Comparison of ENCODE assay signal across 38 cellular contexts in genomic region chr17:41331606-41332005, GRCh38. TPM values are rescaled to one million over a fixed set of nuclear protein-coding genes. Genes with fewer than 3 reads are reported as not detected.
"Had no signal": no experiment of that assay in that cellular context is flagged by ENCODE, and none has a peak within 500 bp of the region (broad histone marks: within the 10 kb centered on the region; RNA-seq: fewer than 3 reads in every experiment).

No MANE protein-coding gene starts in this region.

- DNase-seq: activated CD4-positive, alpha-beta T cell treated with anti-CD3 and anti-CD28 coated beads for 36 hours; activated CD4-positive, alpha-beta T cell treated with anti-CD3 and anti-CD28 coated beads, Interleukin-2, amount 50 U/mL, for 1 hour; activated CD4-positive, alpha-beta T cell treated with anti-CD3 and anti-CD28 coated beads, Interleukin-2, amount 50 U/mL, for 48 hours; activated CD4-positive, CD25-positive, alpha-beta regulatory T cell; activated CD4-positive, CD25-positive, alpha-beta regulatory T cell treated with anti-CD3 and anti-CD28 coated beads, Interleukin-2, amount 50 U/mL, for 72 hours; activated CD8-positive, alpha-beta memory T cell treated with anti-CD3 and anti-CD28 coated beads, Interleukin-2, amount 50 U/mL, for 4 hours; activated CD8-positive, alpha-beta T cell treated with anti-CD3 and anti-CD28 coated beads for 36 hours; activated effector memory CD4-positive, alpha-beta T cell treated with Interleukin-2 at 50 U/mL for 16 hours; activated gamma-delta T cell treated with Interleukin-2 at 50 U/mL for 16 hours; activated naive CD4-positive, alpha-beta T cell treated with anti-CD3 and anti-CD28 coated beads, Interleukin-2, amount 50 U/mL, for 16 hours; activated naive CD4-positive, alpha-beta T cell treated with Interleukin-2 at 50 U/mL for 16 hours; activated T-cell treated with anti-CD3 and anti-CD28 coated beads for 4 hours; activated T-cell treated with anti-CD3 and anti-CD28 coated beads, Interleukin-2, amount 50 U/mL, for 24 hours; activated T-cell treated with anti-CD3 and anti-CD28 coated beads, Interleukin-2, amount 50 U/mL, for 72 hours; amniotic stem cell; anterior cingulate cortex; brain microvascular endothelial cell; dorsolateral prefrontal cortex; effector memory CD4-positive, alpha-beta T cell; erythroblast; foreskin keratinocyte; heart right ventricle; T-helper 1 cell; T-helper 17 cell; T1000 had no signal

- ATAC-seq: activated CD4-positive, alpha-beta T cell treated with anti-CD3 and anti-CD28 coated beads for 36 hours; activated CD8-positive, alpha-beta T cell treated with anti-CD3 and anti-CD28 coated beads for 36 hours; activated T-cell treated with anti-CD3 and anti-CD28 coated beads, Interleukin-2, amount 50 U/mL, for 72 hours; foreskin keratinocyte; gastroesophageal sphincter; T-helper 17 cell had no signal

- H3K4me3 Mint-ChIP-seq: activated CD4-positive, alpha-beta T cell treated with anti-CD3 and anti-CD28 coated beads for 36 hours; activated CD8-positive, alpha-beta T cell treated with anti-CD3 and anti-CD28 coated beads for 36 hours; activated naive CD8-positive, alpha-beta T cell; activated T-cell treated with anti-CD3 and anti-CD28 coated beads, Interleukin-2, amount 50 U/mL, for 24 hours; activated T-cell treated with anti-CD3 and anti-CD28 coated beads, Interleukin-2, amount 50 U/mL, for 72 hours; central memory CD8-positive, alpha-beta T cell; dendritic cell treated with granulocyte-macrophage colony-stimulating factor and Interleukin-4, amounts not matched to agents 40 ng/mL and 50 ng/mL, for 4 days; T-helper 17 cell; T-helper 2 cell treated with Interferon-gamma antibody and Interleukin-4, amounts not matched to agents 5 μg/mL and 100 μg/mL, for 36 hours had no signal

- H3K27ac Mint-ChIP-seq: activated CD4-positive, alpha-beta T cell treated with anti-CD3 and anti-CD28 coated beads for 36 hours; activated CD8-positive, alpha-beta T cell treated with anti-CD3 and anti-CD28 coated beads for 36 hours; activated naive CD8-positive, alpha-beta T cell; activated T-cell treated with anti-CD3 and anti-CD28 coated beads, Interleukin-2, amount 50 U/mL, for 24 hours; activated T-cell treated with anti-CD3 and anti-CD28 coated beads, Interleukin-2, amount 50 U/mL, for 72 hours; dendritic cell treated with granulocyte-macrophage colony-stimulating factor and Interleukin-4, amounts not matched to agents 40 ng/mL and 50 ng/mL, for 4 days; T-helper 17 cell; T-helper 2 cell treated with Interferon-gamma antibody and Interleukin-4, amounts not matched to agents 5 μg/mL and 100 μg/mL, for 36 hours had no signal

- H3K36me3 Mint-ChIP-seq: activated naive CD8-positive, alpha-beta T cell had no signal

- H3K4me3 ChIP-seq: coronary artery, dorsolateral prefrontal cortex, esophagus muscularis mucosa, gastroesophageal sphincter, heart right ventricle had no signal

- H3K27me3 ChIP-seq: brain microvascular endothelial cell, esophagus muscularis mucosa, foreskin keratinocyte had no signal

- FAIRE-seq: astrocyte had no signal

- H3K9me3 Mint-ChIP-seq: activated CD8-positive, alpha-beta T cell treated with anti-CD3 and anti-CD28 coated beads for 36 hours; activated T-cell treated with anti-CD3 and anti-CD28 coated beads, Interleukin-2, amount 50 U/mL, for 24 hours; activated T-cell treated with anti-CD3 and anti-CD28 coated beads, Interleukin-2, amount 50 U/mL, for 72 hours; central memory CD8-positive, alpha-beta T cell; dendritic cell treated with granulocyte-macrophage colony-stimulating factor and Interleukin-4, amounts not matched to agents 40 ng/mL and 50 ng/mL, for 4 days; T-helper 2 cell treated with Interferon-gamma antibody and Interleukin-4, amounts not matched to agents 5 μg/mL and 100 μg/mL, for 36 hours had no signal

- H3K27me3 Mint-ChIP-seq: activated CD4-positive, alpha-beta T cell treated with anti-CD3 and anti-CD28 coated beads for 36 hours; activated CD8-positive, alpha-beta T cell treated with anti-CD3 and anti-CD28 coated beads for 36 hours; activated naive CD8-positive, alpha-beta T cell; activated T-cell treated with anti-CD3 and anti-CD28 coated beads, Interleukin-2, amount 50 U/mL, for 24 hours; central memory CD8-positive, alpha-beta T cell; T-helper 17 cell had no signal

- H3K36me3 ChIP-seq: brain microvascular endothelial cell, esophagus muscularis mucosa, gastroesophageal sphincter, heart right ventricle had no signal

- H3K27ac ChIP-seq: brain microvascular endothelial cell, coronary artery, dorsolateral prefrontal cortex, esophagus muscularis mucosa, foreskin keratinocyte, gastroesophageal sphincter, heart right ventricle had no signal

- H3K9me3 ChIP-seq: esophagus muscularis mucosa, gastroesophageal sphincter, heart right ventricle had no signal

- H3K4me1 ChIP-seq: esophagus muscularis mucosa, foreskin keratinocyte, gastroesophageal sphincter, heart right ventricle had no signal

RNA-seq across cellular contexts. Expression of gene KRTAP17-1, which starts 16.1 kb away (rescaled TPM):
- total RNA-seq: activated CD4-positive, alpha-beta T cell treated with anti-CD3 and anti-CD28 coated beads for 36 hours; activated CD8-positive, alpha-beta T cell treated with anti-CD3 and anti-CD28 coated beads for 36 hours; activated T-cell treated with anti-CD3 and anti-CD28 coated beads, Interleukin-2, amount 50 U/mL, for 72 hours; astrocyte; bronchial epithelial cell; cardiac septum; cerebellum; dorsolateral prefrontal cortex; esophagus muscularis mucosa; foreskin keratinocyte; gastroesophageal sphincter; glomerular endothelial cell; heart right ventricle; T-helper 17 cell had no signal
- polyA plus RNA-seq: adipose tissue, foreskin keratinocyte, heart right ventricle had no signal

RNA-seq across cellular contexts. Expression of gene KRT33A, which starts 19.0 kb away (rescaled TPM):
- total RNA-seq: activated CD4-positive, alpha-beta T cell treated with anti-CD3 and anti-CD28 coated beads for 36 hours; activated CD8-positive, alpha-beta T cell treated with anti-CD3 and anti-CD28 coated beads for 36 hours; activated T-cell treated with anti-CD3 and anti-CD28 coated beads, Interleukin-2, amount 50 U/mL, for 72 hours; astrocyte; bronchial epithelial cell; cardiac septum; cerebellum; dorsolateral prefrontal cortex; esophagus muscularis mucosa; foreskin keratinocyte; gastroesophageal sphincter; glomerular endothelial cell; heart right ventricle; T-helper 17 cell had no signal
- polyA plus RNA-seq: adipose tissue, foreskin keratinocyte, heart right ventricle had no signal

RNA-seq across cellular contexts. Expression of gene KRTAP16-1, which starts 22.5 kb away (rescaled TPM):
- total RNA-seq: activated CD4-positive, alpha-beta T cell treated with anti-CD3 and anti-CD28 coated beads for 36 hours; activated CD8-positive, alpha-beta T cell treated with anti-CD3 and anti-CD28 coated beads for 36 hours; activated T-cell treated with anti-CD3 and anti-CD28 coated beads, Interleukin-2, amount 50 U/mL, for 72 hours; astrocyte; bronchial epithelial cell; cardiac septum; cerebellum; dorsolateral prefrontal cortex; esophagus muscularis mucosa; foreskin keratinocyte; gastroesophageal sphincter; glomerular endothelial cell; heart right ventricle had no signal
- polyA plus RNA-seq: adipose tissue, foreskin keratinocyte, heart right ventricle had no signal

RNA-seq across cellular contexts. Expression of gene KRTAP29-1, which starts 29.0 kb away (rescaled TPM):
- total RNA-seq: activated CD4-positive, alpha-beta T cell treated with anti-CD3 and anti-CD28 coated beads for 36 hours; activated CD8-positive, alpha-beta T cell treated with anti-CD3 and anti-CD28 coated beads for 36 hours; activated T-cell treated with anti-CD3 and anti-CD28 coated beads, Interleukin-2, amount 50 U/mL, for 72 hours; astrocyte; bronchial epithelial cell; cardiac septum; cerebellum; dorsolateral prefrontal cortex; esophagus muscularis mucosa; foreskin keratinocyte; gastroesophageal sphincter; glomerular endothelial cell; heart right ventricle; T-helper 17 cell had no signal
- polyA plus RNA-seq: adipose tissue, foreskin keratinocyte, heart right ventricle had no signal

RNA-seq across cellular contexts. Expression of gene KRT33B, which starts 38.0 kb away (rescaled TPM):
- total RNA-seq: activated CD4-positive, alpha-beta T cell treated with anti-CD3 and anti-CD28 coated beads for 36 hours; activated CD8-positive, alpha-beta T cell treated with anti-CD3 and anti-CD28 coated beads for 36 hours; activated T-cell treated with anti-CD3 and anti-CD28 coated beads, Interleukin-2, amount 50 U/mL, for 72 hours; astrocyte; cardiac septum; cerebellum; esophagus muscularis mucosa; gastroesophageal sphincter; glomerular endothelial cell; heart right ventricle; T-helper 17 cell had no signal
- polyA plus RNA-seq: adipose tissue, heart right ventricle had no signal
